ENCODE assay signal across 30 cellular contexts in the genomic region with DNA sequence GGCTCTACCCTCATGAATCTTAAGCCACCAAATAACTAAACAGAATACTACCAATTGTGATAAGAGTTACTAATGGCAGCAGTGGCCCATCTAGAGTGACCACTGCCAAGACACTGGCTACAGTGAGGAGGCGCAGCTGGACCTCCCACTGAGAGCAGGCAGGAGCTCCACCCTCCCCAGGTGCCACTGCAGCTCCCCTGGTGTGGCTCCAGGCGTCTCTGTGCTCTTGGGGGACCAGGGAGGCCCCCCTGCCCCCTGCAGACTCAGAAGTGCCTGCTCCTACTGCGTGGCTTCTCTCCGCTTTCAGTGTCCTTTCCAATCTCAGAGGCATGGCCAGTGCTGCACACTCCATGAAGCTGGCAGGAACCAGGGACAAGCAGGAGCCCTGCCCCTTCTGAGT. TPM values are rescaled to one million over a fixed set of nuclear protein-coding genes. Genes with fewer than 3 reads are reported as not detected.
"Had no signal": no experiment of that assay in that cellular context is flagged by ENCODE, and none has a peak within 500 bp of the region (broad histone marks: within the 10 kb centered on the region; RNA-seq: fewer than 3 reads in every experiment).

No MANE protein-coding gene starts in this region.

- H3K36me3 ChIP-seq: colonic mucosa, esophagus squamous epithelium, gastrocnemius medialis, heart right ventricle, left lung, lower lobe of right lung had no signal

- H3K4me1 Mint-ChIP-seq: endodermal cell, mesothelial cell of epicardium had no signal

- H3K9me3 ChIP-seq: colonic mucosa, esophagus squamous epithelium, gastrocnemius medialis, lower lobe of right lung, mucosa of descending colon had no signal

- H3K36me3 Mint-ChIP-seq: mesothelial cell of epicardium had no signal

- H3K4me3 ChIP-seq: colonic mucosa, esophagus squamous epithelium, gastrocnemius medialis, heart right ventricle, left lung, lower lobe of right lung, mucosa of descending colon had no signal

- ATAC-seq: effector memory CD8-positive, alpha-beta T cell; esophagus mucosa; gastrocnemius medialis; heart right ventricle; left cardiac atrium; left lung; left ventricle myocardium superior; lower lobe of right lung; mucosa of descending colon had no signal

- DNase-seq: colonic mucosa; cortex of kidney; effector CD8-positive, alpha-beta T cell; effector memory CD8-positive, alpha-beta T cell; endodermal cell; erythroblast; esophagus squamous epithelium; foreskin fibroblast; foreskin melanocyte; gastrocnemius medialis; glutamatergic neuron; head of caudate nucleus; heart right ventricle; hippocampal formation; left cardiac atrium; left lung; left ventricle myocardium superior; lower lobe of right lung; mesenchymal stem cell; mucosa of descending colon had no signal

- H3K27me3 Mint-ChIP-seq: dendritic cell treated with granulocyte-macrophage colony-stimulating factor and Interleukin-4, amounts not matched to agents 40 ng/mL and 50 ng/mL, for 4 days had no signal

- H3K4me3 Mint-ChIP-seq: dendritic cell treated with granulocyte-macrophage colony-stimulating factor and Interleukin-4, amounts not matched to agents 40 ng/mL and 50 ng/mL, for 4 days; effector memory CD8-positive, alpha-beta T cell; endodermal cell; mesothelial cell of epicardium had no signal

- H3K27me3 ChIP-seq: colonic mucosa, gastrocnemius medialis, left lung had no signal

- H3K27ac ChIP-seq: colonic mucosa, epithelial cell of prostate, esophagus squamous epithelium, gastrocnemius medialis, heart right ventricle, left lung, lower lobe of right lung had no signal

- H3K4me1 ChIP-seq: colonic mucosa, esophagus squamous epithelium, gastrocnemius medialis, heart right ventricle, left lung, lower lobe of right lung had no signal

- H3K9me3 Mint-ChIP-seq: dendritic cell treated with granulocyte-macrophage colony-stimulating factor and Interleukin-4, amounts not matched to agents 40 ng/mL and 50 ng/mL, for 4 days; effector memory CD8-positive, alpha-beta T cell had no signal

- H3K27ac Mint-ChIP-seq: dendritic cell treated with granulocyte-macrophage colony-stimulating factor and Interleukin-4, amounts not matched to agents 40 ng/mL and 50 ng/mL, for 4 days; effector memory CD8-positive, alpha-beta T cell; endodermal cell; mesothelial cell of epicardium had no signal

RNA-seq across cellular contexts. Expression of gene MC3R, which starts 23.4 kb away (rescaled TPM):
- total RNA-seq: colonic mucosa, dermis microvascular lymphatic vessel endothelial cell, endodermal cell, esophagus mucosa, esophagus squamous epithelium, gastrocnemius medialis, glomerular endothelial cell, heart right ventricle, kidney epithelial cell, left cardiac atrium, left lung, left ventricle myocardium superior, lower leg skin, lower lobe of right lung, lung microvascular endothelial cell, mesenteric fat pad, mesothelial cell of epicardium, mucosa of descending colon had no signal
